ENCODE assay signal across 1 cellular context in the genomic region with DNA sequence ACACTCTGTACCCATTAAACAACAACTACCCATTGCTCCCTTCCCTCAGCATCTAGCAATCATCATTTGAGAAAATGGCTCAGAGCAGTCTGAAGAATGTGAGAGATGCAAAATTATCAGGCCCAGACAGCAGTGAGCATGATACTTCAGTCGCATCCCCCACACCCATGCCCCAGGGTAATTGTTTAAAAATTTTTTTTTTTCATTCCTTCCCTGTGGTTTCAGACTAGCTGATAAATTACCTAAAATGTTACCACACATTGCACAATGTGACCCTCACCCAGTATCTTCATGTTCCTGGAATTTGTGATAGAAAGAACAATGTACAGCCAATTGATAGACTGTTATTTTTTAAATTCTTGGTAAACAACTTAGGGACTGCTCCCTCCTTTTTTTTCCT.
TF ChIP-seq lines count a peak whose summit lies in the region.

No MANE protein-coding gene starts in this region.

TF ChIP-seq in K562, 482 proteins besides CTCF, POLR2A, EP300 and RAD21 (continued from another document):
- TF ChIP-seq SAP30 (IDR thresholded peaks at IDR 0.05; ENCODE audit: borderline replicate concordance, insufficient read depth, low read depth, low read length, poor library complexity, severe bottlenecking) (no peak), MAZ (CRISPR knock-in tag; conservative IDR thresholded peaks at IDR 0.05 in 1 of 2, IDR thresholded peaks at IDR 0.05 in 1 of 2) (peak in 1 of 2 experiments; percentile 38; a peak in 1 of 4 replicates), DDX20 (tag; IDR thresholded peaks at IDR 0.05; ENCODE audit: low read depth) (no peak), VEZF1 (CRISPR knock-in tag; IDR thresholded peaks at IDR 0.05) (peak; percentile 47), NFATC3 (IDR thresholded peaks at IDR 0.05) (no peak), ESRRA (IDR thresholded peaks at IDR 0.05; ENCODE audit: borderline replicate concordance, low read depth) (peak; percentile 81; the same call in 1 of the 2 replicates), ZBTB7A (IDR thresholded peaks at IDR 0.05; ENCODE audit: borderline replicate concordance, control insufficient read depth, low read depth, low read length) (no peak), MTA3 (IDR thresholded peaks at IDR 0.05; ENCODE audit: borderline replicate concordance) (0 out of 2 replicates have a peak, but pooled peaks have one; percentile 48), FOXP4 (CRISPR knock-in tag; IDR thresholded peaks at IDR 0.05; ENCODE audit: borderline replicate concordance) (no peak), JUND (IDR thresholded peaks at IDR 0.05; ENCODE audit: borderline replicate concordance, low read depth, low read length) (peak; percentile 68), JUND (tag; IDR thresholded peaks at IDR 0.05; ENCODE audit: borderline replicate concordance, low read depth, low read length) (peak; percentile 73; the same call in 1 of the 3 replicates), ZNF324 (CRISPR knock-in tag; IDR thresholded peaks at IDR 0.05) (no peak), SMARCA5 (IDR thresholded peaks at IDR 0.05) (no peak), EGR1 (conservative IDR thresholded peaks at IDR 0.05) (no peak), MCM2 (IDR thresholded peaks at IDR 0.05; ENCODE audit: low read depth) (no peak), RBFOX2 (IDR thresholded peaks at IDR 0.05; ENCODE audit: low read depth, low read length) (no peak), SIRT6 (IDR thresholded peaks at IDR 0.05; ENCODE audit: low read depth, low read length) (no peak), SMAD3 (CRISPR knock-in tag; conservative IDR thresholded peaks at IDR 0.05) (peak; percentile 79), ZNF253 (CRISPR knock-in tag; conservative IDR thresholded peaks at IDR 0.05) (no peak), MEF2D (tag; conservative IDR thresholded peaks at IDR 0.05; ENCODE audit: low read depth) (0 out of 2 replicates have a peak, but pooled peaks have one; percentile 15), ZNF830 (CRISPR knock-in tag; IDR thresholded peaks at IDR 0.05) (no peak), ZBTB17 (CRISPR knock-in tag; IDR thresholded peaks at IDR 0.05) (no peak), ZNF561 (CRISPR knock-in tag; conservative IDR thresholded peaks at IDR 0.05) (no peak), KLF13 (tag; IDR thresholded peaks at IDR 0.05; ENCODE audit: borderline replicate concordance, low read depth) (no peak), PTTG1 (tag; IDR thresholded peaks at IDR 0.05; ENCODE audit: low read depth) (no peak), MTA2 (IDR thresholded peaks at IDR 0.05; ENCODE audit: low read depth) (peak; percentile 57; the same call in 1 of the 2 replicates), ZNF197 (CRISPR knock-in tag; IDR thresholded peaks at IDR 0.05; ENCODE audit: low read depth) (0 out of 2 replicates have a peak, but pooled peaks have one; percentile 56), ZNF780A (CRISPR knock-in tag; IDR thresholded peaks at IDR 0.05) (no peak)
- TF ChIP-seq, protein P1, sequence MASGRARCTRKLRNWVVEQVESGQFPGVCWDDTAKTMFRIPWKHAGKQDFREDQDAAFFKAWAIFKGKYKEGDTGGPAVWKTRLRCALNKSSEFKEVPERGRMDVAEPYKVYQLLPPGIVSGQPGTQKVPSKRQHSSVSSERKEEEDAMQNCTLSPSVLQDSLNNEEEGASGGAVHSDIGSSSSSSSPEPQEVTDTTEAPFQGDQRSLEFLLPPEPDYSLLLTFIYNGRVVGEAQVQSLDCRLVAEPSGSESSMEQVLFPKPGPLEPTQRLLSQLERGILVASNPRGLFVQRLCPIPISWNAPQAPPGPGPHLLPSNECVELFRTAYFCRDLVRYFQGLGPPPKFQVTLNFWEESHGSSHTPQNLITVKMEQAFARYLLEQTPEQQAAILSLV (tag; IDR thresholded peaks at IDR 0.05): no peak
- TF ChIP-seq, protein P2, sequence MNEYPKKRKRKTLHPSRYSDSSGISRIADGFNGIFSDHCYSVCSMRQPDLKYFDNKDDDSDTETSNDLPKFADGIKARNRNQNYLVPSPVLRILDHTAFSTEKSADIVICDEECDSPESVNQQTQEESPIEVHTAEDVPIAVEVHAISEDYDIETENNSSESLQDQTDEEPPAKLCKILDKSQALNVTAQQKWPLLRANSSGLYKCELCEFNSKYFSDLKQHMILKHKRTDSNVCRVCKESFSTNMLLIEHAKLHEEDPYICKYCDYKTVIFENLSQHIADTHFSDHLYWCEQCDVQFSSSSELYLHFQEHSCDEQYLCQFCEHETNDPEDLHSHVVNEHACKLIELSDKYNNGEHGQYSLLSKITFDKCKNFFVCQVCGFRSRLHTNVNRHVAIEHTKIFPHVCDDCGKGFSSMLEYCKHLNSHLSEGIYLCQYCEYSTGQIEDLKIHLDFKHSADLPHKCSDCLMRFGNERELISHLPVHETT (CRISPR knock-in tag; conservative IDR thresholded peaks at IDR 0.05 in 1 of 2, IDR thresholded peaks at IDR 0.05 in 1 of 2): peak in 1 of 2 experiments; percentile 38; a peak in 1 of 4 replicates
